Comparison of ENCODE assay signal across 1 cellular context in the genomic region with DNA sequence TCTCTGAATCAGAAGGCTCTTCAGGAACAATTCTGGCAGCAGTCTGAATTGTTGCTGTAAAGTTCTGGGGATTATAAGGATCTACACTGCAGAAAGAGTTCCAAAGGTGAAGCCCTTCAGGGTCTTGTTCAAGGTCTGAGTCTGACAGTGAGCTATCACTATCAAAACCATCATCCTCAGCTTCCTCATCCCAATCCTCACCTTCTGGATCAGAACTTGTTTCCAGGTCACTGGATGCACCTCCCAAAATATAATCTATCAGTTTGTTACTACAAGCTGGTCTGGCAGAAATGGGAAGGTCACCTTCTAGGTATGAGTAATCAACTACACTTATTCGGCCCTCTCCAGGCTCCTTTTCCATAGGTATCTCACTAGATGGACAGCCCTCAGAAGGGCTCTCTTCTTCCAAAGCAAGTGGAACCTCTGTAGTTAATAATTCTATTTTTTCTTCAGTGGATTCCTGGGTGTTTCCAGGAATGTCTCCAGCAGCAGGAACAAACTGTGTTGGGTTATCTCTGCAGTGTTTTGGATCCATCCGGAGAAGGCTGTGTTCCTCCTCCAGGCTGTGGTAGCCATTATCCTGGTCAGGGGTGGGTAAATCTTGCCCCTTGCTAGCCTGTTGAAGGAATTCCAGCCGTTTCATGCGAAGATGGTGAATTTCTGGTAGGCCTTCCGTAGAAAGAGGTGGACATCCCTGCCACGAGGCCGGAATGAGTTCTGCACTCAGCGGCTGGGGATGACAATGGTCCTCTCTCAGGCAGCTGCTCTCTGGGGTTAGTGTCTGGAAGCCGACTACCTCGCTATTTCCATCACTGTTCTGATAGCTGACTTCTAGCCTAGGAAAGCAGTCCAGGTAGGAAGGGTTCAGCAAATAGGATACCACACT.
TF ChIP-seq lines count a peak whose summit lies in the region.

No MANE protein-coding gene starts in this region.

TF ChIP-seq in HepG2, 621 proteins besides CTCF, POLR2A, EP300 and RAD21 (continued from another document):
- TF ChIP-seq DZIP1 (CRISPR knock-in tag; IDR thresholded peaks at IDR 0.05) (no peak), GATA4 (IDR thresholded peaks at IDR 0.05; ENCODE audit: borderline replicate concordance, low read depth) (no peak), CEBPG (CRISPR knock-in tag; IDR thresholded peaks at IDR 0.05) (no peak), TSC22D2 (CRISPR knock-in tag; IDR thresholded peaks at IDR 0.05; ENCODE audit: borderline replicate concordance) (0 out of 2 replicates have a peak, but pooled peaks have one; percentile 24), FOXM1 (CRISPR knock-in tag; IDR thresholded peaks at IDR 0.05) (no peak), RARA (CRISPR knock-in tag; IDR thresholded peaks at IDR 0.05) (no peak), CCDC6 (CRISPR knock-in tag; IDR thresholded peaks at IDR 0.05) (peak; percentile 17; the same call in 1 of the 2 replicates)
